In genomic region chr22:25650834-25651233, GRCh38 we compare ENCODE assay signal across 24 cellular contexts.
A peak's percentile ranks its signal among the peaks of the same experiment; 100 is the strongest.
DNase-seq lines count a peak whose midpoint lies in the region; ATAC-seq, FAIRE-seq and TF ChIP-seq lines count a peak whose summit lies in the region.
"Had no signal": no experiment of that assay in that cellular context is flagged by ENCODE, and none has a peak within 500 bp of the region (broad histone marks: within the 10 kb centered on the region; RNA-seq: fewer than 3 reads in every experiment).

No MANE protein-coding gene starts in this region.

- H3K27ac Mint-ChIP-seq in activated B cell treated with CpG ODN at 0.5 μM for 24 hours (peak overlapping the region; percentile 88), CD14-positive monocyte (peak overlapping the region in 2 of 7 donors; percentile 52 to 69)
- peak overlapping the region; percentile 91 for H3K27ac Mint-ChIP-seq in stimulated activated naive B cell treated with anti-CD40 and anti-IgM and Interleukin-4, amounts not matched to agents 10 μg/mL and 1 μg/mL and 100 μg/mL, for 72 hours
- no peak overlapping the region for H3K27ac Mint-ChIP-seq in activated T-helper 2 cell treated with anti-CD3 and anti-CD28 coated beads, Interferon-gamma antibody, Interleukin-2, Interleukin-4, amounts not matched to agents 10 μg/mL and 5 μg/mL and 100 μg/mL, durations not matched to agents 14 hours and 24 hours and 36 hours
- H3K27ac Mint-ChIP-seq: activated naive CD8-positive, alpha-beta T cell treated with anti-CD3 and anti-CD28 coated beads, Interleukin-2, amount 10 ng/mL, durations not matched to agents 7 days and 5 days; activated T-cell treated with anti-CD3 and anti-CD28 coated beads, Interleukin-2, amount 50 U/mL, for 72 hours; nephron; T-helper 1 cell treated with Interleukin-12 subunit alpha and Interleukin-12 subunit beta and Interleukin-4 antibody, amounts not matched to agents 30 μg/mL and 1 μg/mL, for 36 hours had no signal

- peak; percentile 88 for FAIRE-seq in GM19239 (lab: Jason Lieb, UNC)

- intact Hi-C loops in activated B cell treated with CpG ODN at 0.5 μM for 24 hours (cut with micrococcal nuclease) (loop anchor here (1.0 kb wide), 1 partner anchor 88 kb away; no protein-coding TSS in a partner anchor), CD14-positive monocyte (cut with micrococcal nuclease) (loop anchor here in 1 of 2 donors (5.0 kb wide), 1 partner anchor 109 kb away; no protein-coding TSS in a partner anchor)
- intact Hi-C loops in activated T-helper 2 cell treated with anti-CD3 and anti-CD28 coated beads, Interferon-gamma antibody, Interleukin-2, Interleukin-4, amounts not matched to agents 10 μg/mL and 5 μg/mL and 100 μg/mL, durations not matched to agents 14 hours and 24 hours and 36 hours (cut with micrococcal nuclease): no loop called here

- peaks cover 36% of the 10 kb centered on the region for H3K36me3 Mint-ChIP-seq in activated B cell treated with CpG ODN at 0.5 μM for 24 hours (ENCODE audit: low read depth)
- H3K36me3 Mint-ChIP-seq in stimulated activated naive B cell treated with anti-CD40 and anti-IgM and Interleukin-4, amounts not matched to agents 10 μg/mL and 1 μg/mL and 100 μg/mL, for 72 hours: peaks cover 45 to 57% of the 10 kb centered on the region in 2 donors
- H3K36me3 Mint-ChIP-seq in CD14-positive monocyte: peaks cover 35 to 53% of the 10 kb centered on the region in 2 donors
- H3K36me3 Mint-ChIP-seq in activated T-helper 2 cell treated with anti-CD3 and anti-CD28 coated beads, Interferon-gamma antibody, Interleukin-2, Interleukin-4, amounts not matched to agents 10 μg/mL and 5 μg/mL and 100 μg/mL, durations not matched to agents 14 hours and 24 hours and 36 hours (ENCODE audit: low read depth): peaks cover 55% of the 10 kb centered on the region

- DNase-seq in GM19239 (ENCODE audit: insufficient read length, low spot score) (no peak), NOMO-1 treated with dmso at 0.1 percent for 144 hours (lab: John Stamatoyannopoulos, UW; ENCODE audit: unreplicated experiment) (peak; percentile 7), activated B cell treated with CpG ODN at 0.5 μM for 24 hours (no peak), CD14-positive monocyte (ENCODE audit: low spot score) (no peak), NCI-H187 treated with DMSO at 0.1 percent for 48 hours (lab: John Stamatoyannopoulos, UW) (no peak)
- DNase-seq in stimulated activated naive B cell treated with anti-CD40 and anti-IgM and Interleukin-4, amounts not matched to agents 10 μg/mL and 1 μg/mL and 100 μg/mL, for 72 hours: no peak
- no peak for DNase-seq in activated T-helper 2 cell treated with anti-CD3 and anti-CD28 coated beads, Interferon-gamma antibody, Interleukin-2, Interleukin-4, amounts not matched to agents 10 μg/mL and 5 μg/mL and 100 μg/mL, durations not matched to agents 14 hours and 24 hours and 36 hours (ENCODE audit: low spot score)
- DNase-seq: activated naive CD8-positive, alpha-beta T cell treated with anti-CD3 and anti-CD28 coated beads, Interleukin-2, amount 10 ng/mL, durations not matched to agents 7 days and 5 days; activated T-cell treated with anti-CD3 and anti-CD28 coated beads, Interleukin-2, amount 50 U/mL, for 72 hours; body of pancreas; Calu3; GM23248; hypothalamus; IMR-90; kidney glomerular epithelial cell; mesendoderm; NCI-H1417; NCI-H82; small intestine; stimulated activated CD8-positive, alpha-beta memory T cell treated with anti-CD3 and anti-CD28 coated beads, Interleukin-4, amount 100 ng/mL, for 48 hours; testis had no signal

- ATAC-seq in activated B cell treated with CpG ODN at 0.5 μM for 24 hours (ENCODE audit: low read depth) (peak; percentile 85), GM21367 (IDR thresholded peaks at IDR 0.05; ENCODE audit: unreplicated experiment) (no peak)
- peak; percentile 83 to 87 for ATAC-seq in stimulated activated naive B cell treated with anti-CD40 and anti-IgM and Interleukin-4, amounts not matched to agents 10 μg/mL and 1 μg/mL and 100 μg/mL, for 72 hours (replicated peaks)
- ATAC-seq: activated T-cell treated with anti-CD3 and anti-CD28 coated beads, Interleukin-2, amount 50 U/mL, for 72 hours; body of pancreas had no signal

- H3K4me3 Mint-ChIP-seq in activated B cell treated with CpG ODN at 0.5 μM for 24 hours: peak overlapping the region; percentile 64
- no peak overlapping the region for H3K4me3 Mint-ChIP-seq in stimulated activated naive B cell treated with anti-CD40 and anti-IgM and Interleukin-4, amounts not matched to agents 10 μg/mL and 1 μg/mL and 100 μg/mL, for 72 hours
- H3K4me3 Mint-ChIP-seq in CD14-positive monocyte: no peak overlapping the region
- no peak overlapping the region for H3K4me3 Mint-ChIP-seq in activated T-helper 2 cell treated with anti-CD3 and anti-CD28 coated beads, Interferon-gamma antibody, Interleukin-2, Interleukin-4, amounts not matched to agents 10 μg/mL and 5 μg/mL and 100 μg/mL, durations not matched to agents 14 hours and 24 hours and 36 hours (ENCODE audit: low read depth)
- H3K4me3 Mint-ChIP-seq: activated naive CD8-positive, alpha-beta T cell treated with anti-CD3 and anti-CD28 coated beads, Interleukin-2, amount 10 ng/mL, durations not matched to agents 7 days and 5 days; activated T-cell treated with anti-CD3 and anti-CD28 coated beads, Interleukin-2, amount 50 U/mL, for 72 hours; nephron; T-helper 1 cell treated with Interleukin-12 subunit alpha and Interleukin-12 subunit beta and Interleukin-4 antibody, amounts not matched to agents 30 μg/mL and 1 μg/mL, for 36 hours had no signal

- H3K9me3 Mint-ChIP-seq in activated B cell treated with CpG ODN at 0.5 μM for 24 hours (no peaks in the 10 kb centered on the region), CD14-positive monocyte (no peaks in the 10 kb centered on the region)
- peaks cover 8% of the 10 kb centered on the region in 2 donors for H3K9me3 Mint-ChIP-seq in stimulated activated naive B cell treated with anti-CD40 and anti-IgM and Interleukin-4, amounts not matched to agents 10 μg/mL and 1 μg/mL and 100 μg/mL, for 72 hours
- no peaks in the 10 kb centered on the region for H3K9me3 Mint-ChIP-seq in activated T-helper 2 cell treated with anti-CD3 and anti-CD28 coated beads, Interferon-gamma antibody, Interleukin-2, Interleukin-4, amounts not matched to agents 10 μg/mL and 5 μg/mL and 100 μg/mL, durations not matched to agents 14 hours and 24 hours and 36 hours
- H3K9me3 Mint-ChIP-seq: activated naive CD8-positive, alpha-beta T cell treated with anti-CD3 and anti-CD28 coated beads, Interleukin-2, amount 10 ng/mL, durations not matched to agents 7 days and 5 days; activated T-cell treated with anti-CD3 and anti-CD28 coated beads, Interleukin-2, amount 50 U/mL, for 72 hours; nephron; T-helper 1 cell treated with Interleukin-12 subunit alpha and Interleukin-12 subunit beta and Interleukin-4 antibody, amounts not matched to agents 30 μg/mL and 1 μg/mL, for 36 hours had no signal

- no peaks in the 10 kb centered on the region for H3K27me3 Mint-ChIP-seq in activated B cell treated with CpG ODN at 0.5 μM for 24 hours
- H3K27me3 Mint-ChIP-seq in stimulated activated naive B cell treated with anti-CD40 and anti-IgM and Interleukin-4, amounts not matched to agents 10 μg/mL and 1 μg/mL and 100 μg/mL, for 72 hours: no peaks in the 10 kb centered on the region
- peaks cover 0 to 2% (median 0%) of the 10 kb centered on the region in 3 donors for H3K27me3 Mint-ChIP-seq in CD14-positive monocyte (ENCODE audit: low read depth in 3 of 3)
- no peaks in the 10 kb centered on the region for H3K27me3 Mint-ChIP-seq in activated T-helper 2 cell treated with anti-CD3 and anti-CD28 coated beads, Interferon-gamma antibody, Interleukin-2, Interleukin-4, amounts not matched to agents 10 μg/mL and 5 μg/mL and 100 μg/mL, durations not matched to agents 14 hours and 24 hours and 36 hours (ENCODE audit: low read depth)
- H3K27me3 Mint-ChIP-seq: activated naive CD8-positive, alpha-beta T cell treated with anti-CD3 and anti-CD28 coated beads, Interleukin-2, amount 10 ng/mL, durations not matched to agents 7 days and 5 days had no signal

- H3K4me1 Mint-ChIP-seq in activated B cell treated with CpG ODN at 0.5 μM for 24 hours: peaks cover 76% of the 10 kb centered on the region
- H3K4me1 Mint-ChIP-seq in stimulated activated naive B cell treated with anti-CD40 and anti-IgM and Interleukin-4, amounts not matched to agents 10 μg/mL and 1 μg/mL and 100 μg/mL, for 72 hours: peaks cover 34 to 78% of the 10 kb centered on the region in 2 donors
- peaks cover 20% of the 10 kb centered on the region for H3K4me1 Mint-ChIP-seq in CD14-positive monocyte
- peaks cover 22% of the 10 kb centered on the region for H3K4me1 Mint-ChIP-seq in activated T-helper 2 cell treated with anti-CD3 and anti-CD28 coated beads, Interferon-gamma antibody, Interleukin-2, Interleukin-4, amounts not matched to agents 10 μg/mL and 5 μg/mL and 100 μg/mL, durations not matched to agents 14 hours and 24 hours and 36 hours (ENCODE audit: low read depth)
- H3K4me1 Mint-ChIP-seq: nephron had no signal

- TF ChIP-seq CTCF in activated B cell treated with CpG ODN at 0.5 μM for 24 hours (IDR thresholded peaks at IDR 0.05) (no peak), CD14-positive monocyte (IDR thresholded peaks at IDR 0.05) (no peak)

- POLR2A ChIA-PET in activated B cell treated with CpG ODN at 0.5 μM for 24 hours (lab: Charles Lee): no interaction called here

- CTCF ChIA-PET in activated B cell treated with CpG ODN at 0.5 μM for 24 hours (lab: Charles Lee): no interaction called here
